8 cellular contexts compared by ENCODE assay signal in genomic region chr2:96817882-96818281, GRCh38. TPM values are rescaled to one million over a fixed set of nuclear protein-coding genes. Genes with fewer than 3 reads are reported as not detected.
DNase-seq lines count a peak whose midpoint lies in the region; ATAC-seq and TF ChIP-seq lines count a peak whose summit lies in the region.
"Had no signal": no experiment of that assay in that cellular context is flagged by ENCODE, and none has a peak within 500 bp of the region (broad histone marks: within the 10 kb centered on the region; RNA-seq: fewer than 3 reads in every experiment).

No MANE protein-coding gene starts in this region.

- no peak for TF ChIP-seq POLR2A in spleen (IDR thresholded peaks at IDR 0.05)

- H3K4me3 Mint-ChIP-seq in T-helper 17 cell, result peak overlapping the region; percentile 88
- peak overlapping the region; percentile 86 for H3K4me3 Mint-ChIP-seq in glutamatergic neuron (ENCODE audit: unreplicated experiment)

- H3K27ac ChIP-seq in HEK293 (ENCODE audit: extremely low read depth, low read depth, low read length) (no peak overlapping the region), spleen (no peak overlapping the region)

- H3K27me3 Mint-ChIP-seq in T-helper 17 cell (no peaks in the 10 kb centered on the region), glutamatergic neuron (ENCODE audit: unreplicated experiment) (peaks cover 12% of the 10 kb centered on the region)

- peak overlapping the region; percentile 75 for H3K4me3 ChIP-seq in HEK293 (ENCODE audit: low read depth, low read length)
- H3K4me3 ChIP-seq in spleen, result peak overlapping the region in 6 of 8 donors; percentile 72 to 91 (median 78)

- DNase-seq in T-helper 17 cell, result no peak
- DNase-seq in glutamatergic neuron, result no peak
- peak; percentile 44 for DNase-seq in spleen
- no peak for DNase-seq in islet precursor cell
- DNase-seq in OCI-M2 (lab: John Stamatoyannopoulos, UW; ENCODE audit: unreplicated experiment), result no peak
- DNase-seq in activated CD8-positive, alpha-beta memory T cell treated with anti-CD3 and anti-CD28 coated beads for 24 hours, result no peak
- DNase-seq: NCI-H446 treated with DMSO at 0.1 percent for 48 hours had no signal

- intact Hi-C loops in spleen (cut with DNase I; ENCODE audit: low total_unique reads), result no loop called here

- H3K9me3 ChIP-seq in HEK293 (ENCODE audit: control insufficient read depth, insufficient read depth, low read depth, low read length) (no peaks in the 10 kb centered on the region), T-helper 17 cell (ENCODE audit: control insufficient read depth, low read length, poor library complexity, severe bottlenecking) (no peaks in the 10 kb centered on the region), spleen (no peaks in the 10 kb centered on the region)

- POLR2A ChIA-PET in HEK293 (lab: Yijun Ruan, JAX), result interaction anchor here (1.3 to 1.7 kb wide), 2 partner anchors 15 to 53 kb away, joined by 4 read pairs; no protein-coding TSS in a partner anchor

- H3K4me1 ChIP-seq in HEK293 (ENCODE audit: control insufficient read depth, insufficient read depth, low read length) (peaks cover 15% of the 10 kb centered on the region), spleen (peaks cover 46 to 69% (median 57%) of the 10 kb centered on the region in 6 donors)

- no peaks in the 10 kb centered on the region for H3K27me3 ChIP-seq in spleen (replicated peaks in 1 of 7)

- no peak for TF ChIP-seq CTCF in HEK293 (tag by site-specific recombination; IDR thresholded peaks at IDR 0.05)
- no peak for TF ChIP-seq CTCF in glutamatergic neuron (IDR thresholded peaks at IDR 0.05; ENCODE audit: partially characterized antibody, unreplicated experiment)
- no peak for TF ChIP-seq CTCF in spleen (IDR thresholded peaks at IDR 0.05 in 8 of 11, conservative IDR thresholded peaks at IDR 0.05 in 3 of 11)

- peaks cover 14% of the 10 kb centered on the region for H3K9me3 Mint-ChIP-seq in glutamatergic neuron (ENCODE audit: unreplicated experiment)

- peak overlapping the region; percentile 74 for H3K27ac Mint-ChIP-seq in T-helper 17 cell
- H3K27ac Mint-ChIP-seq in glutamatergic neuron (ENCODE audit: unreplicated experiment), result no peak overlapping the region

- H3K36me3 Mint-ChIP-seq in T-helper 17 cell (ENCODE audit: low read depth), result no peaks in the 10 kb centered on the region
- H3K36me3 Mint-ChIP-seq in glutamatergic neuron (ENCODE audit: unreplicated experiment), result no peaks in the 10 kb centered on the region

- CTCF ChIA-PET in HEK293 (lab: Yijun Ruan, JAX), result interaction anchor here (0.6 to 1.2 kb wide), 3 partner anchors 36 to 482 kb away, joined by 3 to 5 read pairs (median 4); partner anchors contain the start of genes ANKRD39 and NCAPH

- H3K4me1 Mint-ChIP-seq in T-helper 17 cell, result peaks cover 46% of the 10 kb centered on the region
- H3K4me1 Mint-ChIP-seq in glutamatergic neuron (ENCODE audit: low read depth, unreplicated experiment), result peaks cover 32% of the 10 kb centered on the region

- ATAC-seq in T-helper 17 cell, result no peak

- WGBS in spleen, 5 donors, result 89 to 92% (median 90%) methylated on average over 8 of the region's 8 CpGs

- H3K36me3 ChIP-seq in HEK293 (ENCODE audit: control insufficient read depth in 2 of 2, insufficient read depth in 1 of 2, low read length in 2 of 2), result peaks cover 10 to 28% of the 10 kb centered on the region in 2 experiments; a peak in 2 of 3 replicates
- H3K36me3 ChIP-seq in spleen, result peaks cover 0 to 43% (median 1%) of the 10 kb centered on the region in 6 donors

TF ChIP-seq in HEK293, 187 proteins besides CTCF, POLR2A, EP300 and RAD21:
- TF ChIP-seq PRDM1 (tag by site-specific recombination; IDR thresholded peaks at IDR 0.05) (peak; percentile 82), ZNF561 (tag by site-specific recombination; IDR thresholded peaks at IDR 0.05; ENCODE audit: borderline replicate concordance) (no peak)

RNA-seq across cellular contexts. Expression of gene CNNM3, which starts 1.8 kb away (rescaled TPM):
- 10 to 100 TPM; 30.8 to 39.5 TPM for total RNA-seq in T-helper 17 cell
- 22.3 TPM for total RNA-seq in glutamatergic neuron (ENCODE audit: unreplicated experiment)
- 10 to 100 TPM; 20.7 to 37.8 (median 25.6) TPM for total RNA-seq in spleen
- polyA plus RNA-seq in spleen, result 1 to 10 TPM; 3.7 to 7.8 (median 3.7) TPM

RNA-seq across cellular contexts. Expression of gene ANKRD23, which starts 25.9 kb away (rescaled TPM):
- total RNA-seq in T-helper 17 cell (10 to 100 TPM in 1 of 2 donors, 1 to 10 TPM in 1; 7.6 to 11.2 TPM), glutamatergic neuron (ENCODE audit: unreplicated experiment) (5.7 TPM), spleen (10 to 100 TPM in 3 of 7 donors, 1 to 10 TPM in 4; 4.6 to 19.8 (median 9.3) TPM)
- 1 to 10 TPM; 2.4 to 4.9 (median 3.9) TPM for polyA plus RNA-seq in spleen

RNA-seq across cellular contexts. Expression of gene ANKRD39, which starts 39.9 kb away (rescaled TPM):
- 10 to 100 TPM; 16.8 to 18.6 TPM for total RNA-seq in T-helper 17 cell
- total RNA-seq in glutamatergic neuron (ENCODE audit: unreplicated experiment), result 25.7 TPM
- 10 to 100 TPM; 13.6 to 32.2 (median 22.5) TPM for total RNA-seq in spleen
- polyA plus RNA-seq in spleen, result 10 to 100 TPM; 13.7 to 17.7 (median 15.8) TPM

RNA-seq across cellular contexts. Expression of gene SEMA4C, which starts 52.0 kb away (rescaled TPM):
- total RNA-seq in T-helper 17 cell, result 10 to 100 TPM; 25.5 to 30.9 TPM
- total RNA-seq in glutamatergic neuron (ENCODE audit: unreplicated experiment), result 119 TPM
- 100 to 1,000 TPM in 2 of 7 donors, 10 to 100 TPM in 5; 59.7 to 205 (median 70.3) TPM for total RNA-seq in spleen
- 10 to 100 TPM in 2 of 3 donors, 1 to 10 TPM in 1; 6.1 to 37.2 (median 16.5) TPM for polyA plus RNA-seq in spleen

RNA-seq across cellular contexts. Expression of gene CNNM4, which starts 57.2 kb away (rescaled TPM):
- 1 to 10 TPM; 6.4 to 8.1 TPM for total RNA-seq in T-helper 17 cell
- total RNA-seq in glutamatergic neuron (ENCODE audit: unreplicated experiment), result 15.4 TPM
- total RNA-seq in spleen, result 10 to 100 TPM in 3 of 7 donors, 1 to 10 TPM in 4; 5.7 to 14.4 (median 9.4) TPM
- polyA plus RNA-seq in spleen, result 1 to 10 TPM; 1.5 to 3.3 (median 2.8) TPM
